ENCODE assay signal across 15 cellular contexts in genomic region chr2:111251711-111252110, GRCh38.
"Had no signal": no experiment of that assay in that cellular context is flagged by ENCODE, and none has a peak within 500 bp of the region (broad histone marks: within the 10 kb centered on the region; RNA-seq: fewer than 3 reads in every experiment).

No MANE protein-coding gene starts in this region.

- H3K36me3 Mint-ChIP-seq: T-cell had no signal

- H3K4me1 Mint-ChIP-seq: nephron progenitor cell, T-cell had no signal

- H3K27ac Mint-ChIP-seq: activated CD4-positive, alpha-beta T cell treated with anti-CD3 and anti-CD28 coated beads for 36 hours; dendritic cell treated with granulocyte-macrophage colony-stimulating factor and Interleukin-4, amounts not matched to agents 40 ng/mL and 50 ng/mL, for 4 days; nephron progenitor cell; progenitor cell of endocrine pancreas; T-cell had no signal

- H3K27me3 Mint-ChIP-seq: activated CD4-positive, alpha-beta T cell treated with anti-CD3 and anti-CD28 coated beads for 36 hours; dendritic cell treated with granulocyte-macrophage colony-stimulating factor and Interleukin-4, amounts not matched to agents 40 ng/mL and 50 ng/mL, for 4 days; T-cell had no signal

- H3K4me3 Mint-ChIP-seq: activated CD4-positive, alpha-beta T cell treated with anti-CD3 and anti-CD28 coated beads for 36 hours; dendritic cell treated with granulocyte-macrophage colony-stimulating factor and Interleukin-4, amounts not matched to agents 40 ng/mL and 50 ng/mL, for 4 days; nephron progenitor cell; T-cell had no signal

- ATAC-seq: activated CD4-positive, alpha-beta T cell treated with anti-CD3 and anti-CD28 coated beads for 36 hours; left lung; mucosa of descending colon; right cardiac atrium; T-cell; upper lobe of right lung had no signal

- DNase-seq: activated CD4-positive, alpha-beta T cell treated with anti-CD3 and anti-CD28 coated beads for 36 hours; activated gamma-delta T cell treated with Interleukin-2 at 50 U/mL for 16 hours; aorta; effector memory CD4-positive, alpha-beta T cell; left lung; mucosa of descending colon; nephron progenitor cell; occipital lobe; right cardiac atrium; stimulated activated CD4-positive, alpha-beta T cell treated with anti-CD3 and anti-CD28 coated beads, Interleukin-4, amount 100 ng/mL, for 4 hours; stimulated activated CD8-positive, alpha-beta memory T cell treated with anti-CD3 and anti-CD28 coated beads, Interleukin-4, amount 100 ng/mL, for 48 hours; T-cell; upper lobe of right lung had no signal
